30 cellular contexts compared by ENCODE assay signal in the genomic region with DNA sequence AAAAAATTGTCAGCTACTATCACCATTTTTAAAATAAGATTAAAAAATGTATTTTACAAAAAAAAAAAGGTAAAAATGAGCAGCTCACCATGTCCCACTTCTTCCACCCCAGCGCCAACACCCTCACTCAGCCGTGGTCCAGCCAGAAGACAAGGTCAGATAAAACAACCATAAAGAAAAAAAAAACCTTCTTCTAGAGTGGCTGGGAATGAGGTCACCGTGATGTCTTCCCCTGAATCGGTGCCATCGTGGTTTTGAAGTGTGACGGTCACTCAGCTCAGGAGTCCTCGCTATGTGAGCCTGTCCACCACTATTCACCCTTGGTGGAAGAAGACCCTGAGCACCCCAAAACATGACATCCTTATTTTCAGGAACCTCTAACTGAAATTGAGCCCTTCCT. TPM values are rescaled to one million over a fixed set of nuclear protein-coding genes. Genes with fewer than 3 reads are reported as not detected.
"Had no signal": no experiment of that assay in that cellular context is flagged by ENCODE, and none has a peak within 500 bp of the region (broad histone marks: within the 10 kb centered on the region; RNA-seq: fewer than 3 reads in every experiment).

No MANE protein-coding gene starts in this region.

- ATAC-seq: activated CD8-positive, alpha-beta T cell treated with anti-CD3 and anti-CD28 coated beads for 36 hours; PC-3 had no signal

- H3K4me1 ChIP-seq: ascending aorta had no signal

- H3K36me3 ChIP-seq: ascending aorta, MG63, SJSA1 had no signal

- H3K9ac ChIP-seq: SK-N-SH had no signal

- H3K4me3 ChIP-seq: ascending aorta, MG63, Peyer's patch, SJSA1 had no signal

- H3K27ac ChIP-seq: ascending aorta, SJSA1 had no signal

- DNase-seq: activated CD4-positive, alpha-beta T cell treated with anti-CD3 and anti-CD28 coated beads, Interleukin-2, amount 10 ng/mL, durations not matched to agents 24 days and 14 days; activated CD4-positive, alpha-beta T cell treated with anti-CD3 and anti-CD28 coated beads, Interleukin-2, amount 50 U/mL, for 4 hours; activated CD8-positive, alpha-beta T cell treated with anti-CD3 and anti-CD28 coated beads for 36 hours; activated gamma-delta T cell; activated naive CD4-positive, alpha-beta T cell treated with Interleukin-2 at 50 U/mL for 16 hours; activated naive CD8-positive, alpha-beta T cell treated with anti-CD3 and anti-CD28 coated beads, Interleukin-2, amount 10 ng/mL, durations not matched to agents 7 days and 5 days; activated T-cell treated with anti-CD3 and anti-CD28 coated beads, Interleukin-2, amount 50 U/mL, for 24 hours; amygdala; Kasumi-1; KG1; NCI-H1048; NCI-H1105 treated with DMSO at 0.1 percent for 48 hours; NCI-H1436; NCI-H1694 treated with DMSO at 0.1 percent for 48 hours; NCI-H2029; NCI-H2171 treated with DMSO at 0.1 percent for 48 hours; NCI-H226; NCI-H446 treated with DMSO at 0.1 percent for 48 hours; NCI-H524 treated with DMSO at 0.1 percent for 48 hours; PC-3; RPMI8226; SHP77 treated with DMSO at 0.1 percent for 48 hours; SK-N-SH had no signal

- FAIRE-seq: bronchial epithelial cell, TTC549 had no signal

- H3K27me3 ChIP-seq: ascending aorta, MG63, Peyer's patch, SJSA1 had no signal

- H3K9me3 ChIP-seq: ascending aorta, Peyer's patch, SK-N-SH had no signal

RNA-seq across cellular contexts. Expression of gene B3GALT5, which starts 38.1 kb away (rescaled TPM):
- total RNA-seq: activated CD4-positive, alpha-beta T cell treated with anti-CD3 and anti-CD28 coated beads, Interleukin-2, amount 10 ng/mL, durations not matched to agents 24 days and 14 days; activated CD8-positive, alpha-beta T cell treated with anti-CD3 and anti-CD28 coated beads for 36 hours; activated naive CD8-positive, alpha-beta T cell treated with anti-CD3 and anti-CD28 coated beads, Interleukin-2, amount 10 ng/mL, durations not matched to agents 7 days and 5 days; activated T-helper 2 cell treated with anti-CD3 and anti-CD28 coated beads, Interferon-gamma antibody, Interleukin-2, Interleukin-4, amounts not matched to agents 10 μg/mL and 5 μg/mL and 100 μg/mL, durations not matched to agents 14 hours and 24 hours and 36 hours; ascending aorta had no signal
